In the genomic region with DNA sequence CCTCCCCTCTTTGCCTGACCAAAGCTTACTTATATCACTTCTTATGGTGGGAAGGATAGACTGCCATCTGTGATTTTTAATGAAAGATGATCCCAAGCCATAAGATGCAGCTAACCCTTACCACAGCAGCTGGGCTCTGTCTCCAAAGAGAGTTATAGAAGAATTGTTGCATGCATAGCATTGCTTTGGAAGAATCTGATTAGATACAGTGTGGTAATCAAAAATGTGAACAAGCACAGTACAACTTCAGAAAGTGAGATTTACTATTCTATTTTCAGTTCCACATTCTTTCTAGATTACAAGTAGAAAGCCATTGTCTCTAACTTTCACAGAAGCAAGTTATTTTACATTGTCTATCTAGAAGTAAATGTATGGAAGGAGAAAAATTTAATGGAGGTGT, we compare ENCODE assay signal across 14 cellular contexts.
DNase-seq lines count a peak whose midpoint lies in the region; ATAC-seq and TF ChIP-seq lines count a peak whose summit lies in the region.
"Had no signal": no experiment of that assay in that cellular context is flagged by ENCODE, and none has a peak within 500 bp of the region (broad histone marks: within the 10 kb centered on the region; RNA-seq: fewer than 3 reads in every experiment).

No MANE protein-coding gene starts in this region.

- ATAC-seq in GM19043 (IDR thresholded peaks at IDR 0.05; ENCODE audit: low read depth, unreplicated experiment) (peak; percentile 67), HG02870 (IDR thresholded peaks at IDR 0.05; ENCODE audit: unreplicated experiment) (peak; percentile 86), GM21619 (IDR thresholded peaks at IDR 0.05; ENCODE audit: unreplicated experiment) (no peak), lower lobe of right lung (no peak)
- ATAC-seq in activated CD4-positive, CD25-positive, alpha-beta regulatory T cell treated with anti-CD3 and anti-CD28 coated beads, Interleukin-2, amount 50 U/mL, for 24 hours: no peak
- ATAC-seq: A549, PC-3 had no signal

- TF ChIP-seq CTCF in BJ (IDR thresholded peaks at IDR 0.05; ENCODE audit: insufficient read depth, low read depth, low read length) (no peak), lower lobe of right lung (IDR thresholded peaks at IDR 0.05) (no peak)

- H3K27me3 ChIP-seq in BJ (ENCODE audit: control insufficient read depth, insufficient read depth, low read length) (no peaks in the 10 kb centered on the region), lower lobe of right lung (ENCODE audit: low read depth) (no peaks in the 10 kb centered on the region)
- H3K27me3 ChIP-seq: colonic mucosa, tibial nerve had no signal

- intact Hi-C loops in lower lobe of right lung (cut with DNase I): no loop called here

- H3K9me3 ChIP-seq in lower lobe of right lung: peaks cover 3% of the 10 kb centered on the region
- H3K9me3 ChIP-seq: A549, colonic mucosa had no signal

- DNase-seq in BJ (ENCODE audit: low read depth): peak; percentile 7
- peak; percentile 40 to 84 for DNase-seq in NCI-H524 (lab: John Stamatoyannopoulos, UW)
- no peak for DNase-seq in effector CD4-positive, alpha-beta T cell
- DNase-seq in lower lobe of right lung: no peak
- DNase-seq: colonic mucosa, occipital lobe, PC-3, SW 1271 had no signal

- no peak overlapping the region for H3K27ac ChIP-seq in lower lobe of right lung
- H3K27ac ChIP-seq: A549, colonic mucosa, tibial nerve had no signal

- POLR2A ChIA-PET in BJ (lab: Charles Lee): no interaction called here

- H3K4me3 ChIP-seq in BJ (ENCODE audit: low read depth, low read length) (no peak overlapping the region), lower lobe of right lung (no peak overlapping the region)
- H3K4me3 ChIP-seq: A549, colonic mucosa, tibial nerve had no signal

- CTCF ChIA-PET in BJ (lab: Yijun Ruan, JAX): no interaction called here

- H3K4me1 ChIP-seq in lower lobe of right lung: no peaks in the 10 kb centered on the region
- H3K4me1 ChIP-seq: A549, colonic mucosa, tibial nerve had no signal

- H3K36me3 ChIP-seq in BJ (ENCODE audit: control insufficient read depth, insufficient read depth, low read length): no peaks in the 10 kb centered on the region
- H3K36me3 ChIP-seq in lower lobe of right lung: no peaks in the 10 kb centered on the region
- H3K36me3 ChIP-seq: colonic mucosa, tibial nerve had no signal

Comparison
In these comparisons a context has a peak if more than half of its experiments do, and no peak if none do; other contexts are left out.
1. DNase-seq: peak in BJ (single experiment) and NCI-H524 (2 of 2); none in effector CD4-positive, alpha-beta T cell (single experiment) and lower lobe of right lung (single experiment).
2. ATAC-seq: peak in GM19043 (single experiment) and HG02870 (single experiment); none in GM21619 (single experiment), activated CD4-positive, CD25-positive, alpha-beta regulatory T cell treated with anti-CD3 and anti-CD28 coated beads, Interleukin-2, amount 50 U/mL, for 24 hours (0 of 2) and lower lobe of right lung (0 of 2).